13 cellular contexts compared by ENCODE assay signal in genomic region chr14:95211721-95212504, GRCh38. TPM values are rescaled to one million over a fixed set of nuclear protein-coding genes. Genes with fewer than 3 reads are reported as not detected.
A peak's percentile ranks its signal among the peaks of the same experiment; 100 is the strongest.
DNase-seq lines count a peak whose midpoint lies in the region; ATAC-seq and TF ChIP-seq lines count a peak whose summit lies in the region.
"Had no signal": no experiment of that assay in that cellular context is flagged by ENCODE, and none has a peak within 500 bp of the region (broad histone marks: within the 10 kb centered on the region; RNA-seq: fewer than 3 reads in every experiment).

No MANE protein-coding gene starts in this region.

- no peak overlapping the region for H3K27ac ChIP-seq in adrenal gland
- no peak overlapping the region for H3K27ac ChIP-seq in neural progenitor cell
- H3K27ac ChIP-seq: SK-N-MC had no signal

- H3K36me3 Mint-ChIP-seq in neural progenitor cell, result peaks cover 2% of the 10 kb centered on the region

- TF ChIP-seq POLR2A in GM18505 (IDR thresholded peaks at IDR 0.05; ENCODE audit: borderline replicate concordance, extremely low read depth, insufficient read depth, insufficient read length) (no peak), adrenal gland (IDR thresholded peaks at IDR 0.05) (no peak)

- H3K4me3 ChIP-seq in adrenal gland (no peak overlapping the region), neural progenitor cell (no peak overlapping the region)
- H3K4me3 ChIP-seq: SK-N-MC had no signal

- H3K9ac ChIP-seq in neural progenitor cell, result no peak overlapping the region

- no peaks in the 10 kb centered on the region for H3K9me3 ChIP-seq in adrenal gland (replicated peaks in 1 of 3)
- no peaks in the 10 kb centered on the region for H3K9me3 ChIP-seq in neural progenitor cell (ENCODE audit: low read depth)

- DNase-seq in left lobe of liver (ENCODE audit: low spot score), result peak; percentile 79
- no peak for DNase-seq in amygdala (lab: John Stamatoyannopoulos, UW)
- DNase-seq in T1000 (lab: John Stamatoyannopoulos, UW), result no peak
- no peak for DNase-seq in adrenal gland
- no peak for DNase-seq in neural progenitor cell (ENCODE audit: low spot score)
- DNase-seq: activated B cell treated with CpG ODN at 0.5 μM for 24 hours; activated naive CD8-positive, alpha-beta T cell treated with anti-CD3 and anti-CD28 coated beads, Interleukin-2, amount 50 U/mL, for 24 hours; NCI-H1417 treated with DMSO at 0.1 percent for 48 hours; stimulated activated naive CD4-positive, alpha-beta T cell had no signal

- H3K4me1 Mint-ChIP-seq in neural progenitor cell, result peaks cover 8% of the 10 kb centered on the region

- H3K36me3 ChIP-seq in adrenal gland (replicated peaks in 1 of 2), result no peaks in the 10 kb centered on the region
- no peaks in the 10 kb centered on the region for H3K36me3 ChIP-seq in neural progenitor cell

- H4K20me1 ChIP-seq in neural progenitor cell (ENCODE audit: low read depth), result no peaks in the 10 kb centered on the region

- H2AFZ ChIP-seq in neural progenitor cell (replicated peaks), result no peak overlapping the region

- no peak overlapping the region for H3K4me2 ChIP-seq in neural progenitor cell

- peaks cover 3% of the 10 kb centered on the region for H3K9me3 Mint-ChIP-seq in neural progenitor cell
- H3K9me3 Mint-ChIP-seq: activated naive CD8-positive, alpha-beta T cell treated with anti-CD3 and anti-CD28 coated beads, Interleukin-2, amount 50 U/mL, for 24 hours had no signal

- no peak overlapping the region for H3K4me3 Mint-ChIP-seq in neural progenitor cell
- H3K4me3 Mint-ChIP-seq: activated B cell treated with CpG ODN at 0.5 μM for 24 hours; activated naive CD8-positive, alpha-beta T cell treated with anti-CD3 and anti-CD28 coated beads, Interleukin-2, amount 50 U/mL, for 24 hours had no signal

- H3K79me2 ChIP-seq in neural progenitor cell (ENCODE audit: low read depth), result no peaks in the 10 kb centered on the region

- no peaks in the 10 kb centered on the region for H3F3A ChIP-seq in neural progenitor cell (ENCODE audit: low read depth)

- 93 to 94% (median 94%) methylated on average over 6 to 8 of the region's 8 CpGs for WGBS in adrenal gland, 4 donors

- no peaks in the 10 kb centered on the region for H3K27me3 Mint-ChIP-seq in neural progenitor cell (ENCODE audit: insufficient read depth, low read depth)
- H3K27me3 Mint-ChIP-seq: activated B cell treated with CpG ODN at 0.5 μM for 24 hours; activated naive CD8-positive, alpha-beta T cell treated with anti-CD3 and anti-CD28 coated beads, Interleukin-2, amount 50 U/mL, for 24 hours had no signal

- no peaks in the 10 kb centered on the region for H3K27me3 ChIP-seq in adrenal gland
- H3K27me3 ChIP-seq in neural progenitor cell, result peaks cover 2% of the 10 kb centered on the region

- ATAC-seq in GM18505 (IDR thresholded peaks at IDR 0.05; ENCODE audit: unreplicated experiment), result peak; percentile 63
- ATAC-seq in GM21515 (IDR thresholded peaks at IDR 0.05; ENCODE audit: unreplicated experiment), result peak; percentile 71
- peak; percentile 80 for ATAC-seq in HG03175 (IDR thresholded peaks at IDR 0.05; ENCODE audit: unreplicated experiment)
- ATAC-seq in left lobe of liver, result peak; percentile 88
- ATAC-seq: activated naive CD8-positive, alpha-beta T cell treated with anti-CD3 and anti-CD28 coated beads, Interleukin-2, amount 50 U/mL, for 24 hours had no signal

- intact Hi-C loops in adrenal gland (cut with DNase I), result no loop called here

- H3K27ac Mint-ChIP-seq in neural progenitor cell, result no peak overlapping the region
- H3K27ac Mint-ChIP-seq: activated B cell treated with CpG ODN at 0.5 μM for 24 hours; activated naive CD8-positive, alpha-beta T cell treated with anti-CD3 and anti-CD28 coated beads, Interleukin-2, amount 50 U/mL, for 24 hours had no signal

- no peak for TF ChIP-seq CTCF in adrenal gland (IDR thresholded peaks at IDR 0.05)
- TF ChIP-seq CTCF in neural progenitor cell (IDR thresholded peaks at IDR 0.05), result no peak

- H3K4me1 ChIP-seq in adrenal gland (replicated peaks in 1 of 2) (no peaks in the 10 kb centered on the region), neural progenitor cell (no peaks in the 10 kb centered on the region)

RNA-seq across cellular contexts. Expression of gene DICER1, which starts 54.6 kb away (rescaled TPM):
- total RNA-seq in left lobe of liver (35.2 TPM), adrenal gland (10 to 100 TPM; 15.3 to 69.4 (median 43.8) TPM), neural progenitor cell (ENCODE audit: low replicate concordance) (56.7 and 70.0 TPM in 2 replicates)
- polyA plus RNA-seq in adrenal gland, result 10 to 100 TPM in 2 of 3 donors, 1 to 10 TPM in 1; 7.1 to 22.8 (median 11.5) TPM
